ENCODE assay signal across 1 cellular context in genomic region chr1:147840909-147841308, GRCh38.
TF ChIP-seq lines count a peak whose summit lies in the region.

No MANE protein-coding gene starts in this region.

TF ChIP-seq in H1, 55 proteins besides CTCF, POLR2A, EP300 and RAD21 (continued from another document):
- TF ChIP-seq CHD7 (IDR thresholded peaks at IDR 0.05; ENCODE audit: insufficient replicate concordance, low read length): no peak
- no peak for TF ChIP-seq KDM5A (IDR thresholded peaks at IDR 0.05; ENCODE audit: low read length)
- no peak for TF ChIP-seq RNF2 (IDR thresholded peaks at IDR 0.05; ENCODE audit: borderline replicate concordance, low read depth, low read length, missing control alignments, poor library complexity, severe bottlenecking)
